Comparison of ENCODE assay signal across 16 cellular contexts in genomic region chr5:3995954-3996619, GRCh38.
DNase-seq lines count a peak whose midpoint lies in the region; ATAC-seq, FAIRE-seq and TF ChIP-seq lines count a peak whose summit lies in the region.
"Had no signal": no experiment of that assay in that cellular context is flagged by ENCODE, and none has a peak within 500 bp of the region (broad histone marks: within the 10 kb centered on the region; RNA-seq: fewer than 3 reads in every experiment).

No MANE protein-coding gene starts in this region.

- H3K79me2 ChIP-seq in DND-41 (ENCODE audit: insufficient read depth, low read length) (no peaks in the 10 kb centered on the region), endothelial cell of umbilical vein (ENCODE audit: control insufficient read depth, insufficient read depth, low read length) (no peaks in the 10 kb centered on the region)

- DNase-seq in DND-41 = no peak
- DNase-seq in SK-N-DZ (ENCODE audit: low spot score) = peak; percentile 32
- DNase-seq in endothelial cell of umbilical vein (ENCODE audit: low read depth, low spot score) = peak; percentile 55
- DNase-seq in right atrium auricular region (ENCODE audit: low spot score) = no peak
- no peak for DNase-seq in NOMO-1 treated with DMSO at 0.1 percent for 48 hours (lab: John Stamatoyannopoulos, UW; ENCODE audit: unreplicated experiment)
- DNase-seq in stimulated activated CD4-positive, alpha-beta T cell treated with anti-CD3 and anti-CD28 coated beads, Interleukin-4, amount 100 ng/mL, for 4 hours = no peak
- DNase-seq: ACHN; CD4-positive, alpha-beta memory T cell; DMS153; DMS79 treated with DMSO at 0.1 percent for 48 hours; GDM1; H7 had no signal

- H2AFZ ChIP-seq in DND-41 (ENCODE audit: low read depth, low read length) (no peak overlapping the region), endothelial cell of umbilical vein (ENCODE audit: low read depth, low read length) (peak overlapping the region; percentile 1)
- H2AFZ ChIP-seq: GM23338 had no signal

- no TSS peak for BruUV-seq in endothelial cell of umbilical vein (replicated peaks; lab: Mats Ljungman, UMichigan)

- no peaks in the 10 kb centered on the region for H3K9me1 ChIP-seq in endothelial cell of umbilical vein (replicated peaks; ENCODE audit: control insufficient read depth, extremely low read depth, insufficient read depth, low read length)

- H3K4me2 ChIP-seq in DND-41 (ENCODE audit: insufficient read depth, low read length) (no peak overlapping the region), endothelial cell of umbilical vein (ENCODE audit: insufficient read depth, low read length) (peak overlapping the region; percentile 65)
- H3K4me2 ChIP-seq: GM23338 had no signal

- TF ChIP-seq POLR2A in endothelial cell of umbilical vein (IDR thresholded peaks at IDR 0.05; ENCODE audit: low read depth, low read length) = no peak

- intact Hi-C loops in endothelial cell of umbilical vein (cut with micrococcal nuclease) = no loop called here

- H3K27me3 ChIP-seq in DND-41 (ENCODE audit: insufficient read depth, low read length, poor library complexity) = no peaks in the 10 kb centered on the region
- H3K27me3 ChIP-seq in endothelial cell of umbilical vein (ENCODE audit: control insufficient read depth in 2 of 2, insufficient read depth in 2 of 2, low read length in 2 of 2) = no peaks in the 10 kb centered on the region
- no peaks in the 10 kb centered on the region for H3K27me3 ChIP-seq in right atrium auricular region

- peaks cover 87% of the 10 kb centered on the region for H3K4me1 ChIP-seq in DND-41 (ENCODE audit: insufficient read depth, low read length)
- peaks cover 36% of the 10 kb centered on the region for H3K4me1 ChIP-seq in endothelial cell of umbilical vein (ENCODE audit: control insufficient read depth, extremely low read depth, insufficient read depth, low read length)
- H3K4me1 ChIP-seq in right atrium auricular region = peaks cover 0 to 15% of the 10 kb centered on the region in 2 donors

- POLR2A ChIA-PET in endothelial cell of umbilical vein (lab: Charles Lee) = no interaction called here

- CTCF ChIA-PET in endothelial cell of umbilical vein (lab: Charles Lee) = no interaction called here

- H3K9me3 ChIP-seq in DND-41 (ENCODE audit: insufficient read depth, low read length, severe bottlenecking) = peaks cover 9% of the 10 kb centered on the region
- no peaks in the 10 kb centered on the region for H3K9me3 ChIP-seq in endothelial cell of umbilical vein (replicated peaks; ENCODE audit: control insufficient read depth, insufficient read depth, low read length)
- peaks cover 0 to 8% of the 10 kb centered on the region in 2 donors for H3K9me3 ChIP-seq in right atrium auricular region

- H4K20me1 ChIP-seq in DND-41 (ENCODE audit: insufficient read depth, low read length) (no peaks in the 10 kb centered on the region), endothelial cell of umbilical vein (replicated peaks; ENCODE audit: control insufficient read depth, extremely low read depth, insufficient read depth, low read length) (no peaks in the 10 kb centered on the region)

- no peaks in the 10 kb centered on the region for H3K36me3 ChIP-seq in DND-41 (ENCODE audit: insufficient read depth, low read length)
- no peaks in the 10 kb centered on the region for H3K36me3 ChIP-seq in endothelial cell of umbilical vein (ENCODE audit: control insufficient read depth in 2 of 2, extremely low read depth in 1 of 2, insufficient read depth in 2 of 2, low read length in 2 of 2)
- no peaks in the 10 kb centered on the region for H3K36me3 ChIP-seq in right atrium auricular region

- H3K4me3 ChIP-seq in DND-41 (ENCODE audit: low read depth in 1 of 2, low read length in 2 of 2) = no peak overlapping the region
- no peak overlapping the region for H3K4me3 ChIP-seq in endothelial cell of umbilical vein (replicated peaks in 1 of 3; ENCODE audit: insufficient read depth in 1 of 3, low read depth in 1 of 3, low read length in 3 of 3)
- H3K4me3 ChIP-seq in right atrium auricular region = no peak overlapping the region
- H3K4me3 ChIP-seq: GM23338 had no signal

- TF ChIP-seq CTCF in DND-41 (IDR thresholded peaks at IDR 0.05; ENCODE audit: borderline replicate concordance, extremely low read depth, low read length, poor library complexity, severe bottlenecking) (no peak), endothelial cell of umbilical vein (IDR thresholded peaks at IDR 0.05; ENCODE audit: extremely low read depth in 1 of 2, insufficient read depth in 1 of 2, low read depth in 1 of 2, low read length in 2 of 2) (no peak), right atrium auricular region (IDR thresholded peaks at IDR 0.05) (no peak)

- FAIRE-seq in endothelial cell of umbilical vein (lab: Jason Lieb, UNC) = peak; percentile 86
- FAIRE-seq: GM12892 had no signal

- H3K9ac ChIP-seq in DND-41 (ENCODE audit: low read depth, low read length) (no peak overlapping the region), endothelial cell of umbilical vein (replicated peaks; ENCODE audit: extremely low read depth, insufficient read depth, low read length) (peak overlapping the region; percentile 13)

- dilution Hi-C loops in endothelial cell of umbilical vein (cut with MboI; ENCODE audit: extremely low pct_ligation_motif_present, low sequenced_read_pairs) = no loop called here

- ATAC-seq in DND-41 (ENCODE audit: insufficient read depth, low read depth) (no peak), HG03354 (IDR thresholded peaks at IDR 0.05; ENCODE audit: poor library complexity, severe bottlenecking, unreplicated experiment) (no peak)
- ATAC-seq: GM23338 had no signal

- H3K27ac ChIP-seq in DND-41 (ENCODE audit: low read length) = peak overlapping the region; percentile 77
- H3K27ac ChIP-seq in endothelial cell of umbilical vein (ENCODE audit: insufficient read depth, low read depth, low read length) = peak overlapping the region; percentile 68
- no peak overlapping the region for H3K27ac ChIP-seq in right atrium auricular region
- H3K27ac ChIP-seq: C4-2B had no signal

TF ChIP-seq in endothelial cell of umbilical vein, 7 proteins besides CTCF, POLR2A, EP300 and RAD21:
- TF ChIP-seq EZH2 (IDR thresholded peaks at IDR 0.05; ENCODE audit: borderline replicate concordance, low read depth, low read length, severe bottlenecking) = no peak
- no peak for TF ChIP-seq MAX (IDR thresholded peaks at IDR 0.05; ENCODE audit: insufficient read depth, insufficient read length)
- TF ChIP-seq MYC (IDR thresholded peaks at IDR 0.05; ENCODE audit: low read depth, low read length) = no peak
- TF ChIP-seq FOS (IDR thresholded peaks at IDR 0.05; ENCODE audit: borderline replicate concordance, insufficient read depth, low read length) = peak; percentile 53
- peak; percentile 94 for TF ChIP-seq GATA2 (IDR thresholded peaks at IDR 0.05; ENCODE audit: insufficient read depth, insufficient read length, low read depth, low read length)
- no peak for TF ChIP-seq JUN (IDR thresholded peaks at IDR 0.05; ENCODE audit: borderline replicate concordance, insufficient read depth, insufficient read length, low read depth)
TF ChIP-seq in endothelial cell of umbilical vein: peak in this region for 2.

Comparison
In these comparisons a context has a peak if more than half of its experiments do, and no peak if none do; other contexts are left out.
1. DNase-seq: peak in SK-N-DZ (single experiment) and endothelial cell of umbilical vein (single experiment); none in DND-41 (single experiment), right atrium auricular region (single experiment), NOMO-1 treated with DMSO at 0.1 percent for 48 hours (single experiment) and stimulated activated CD4-positive, alpha-beta T cell treated with anti-CD3 and anti-CD28 coated beads, Interleukin-4, amount 100 ng/mL, for 4 hours (0 of 2).
2. H3K27ac ChIP-seq: peak in DND-41 (single experiment) and endothelial cell of umbilical vein (single experiment); none in right atrium auricular region (0 of 2).